8 cellular contexts compared by ENCODE assay signal in genomic region chr17:45148183-45149036, GRCh38.
DNase-seq lines count a peak whose midpoint lies in the region; ATAC-seq and FAIRE-seq lines count a peak whose summit lies in the region.

A gene with protein sequence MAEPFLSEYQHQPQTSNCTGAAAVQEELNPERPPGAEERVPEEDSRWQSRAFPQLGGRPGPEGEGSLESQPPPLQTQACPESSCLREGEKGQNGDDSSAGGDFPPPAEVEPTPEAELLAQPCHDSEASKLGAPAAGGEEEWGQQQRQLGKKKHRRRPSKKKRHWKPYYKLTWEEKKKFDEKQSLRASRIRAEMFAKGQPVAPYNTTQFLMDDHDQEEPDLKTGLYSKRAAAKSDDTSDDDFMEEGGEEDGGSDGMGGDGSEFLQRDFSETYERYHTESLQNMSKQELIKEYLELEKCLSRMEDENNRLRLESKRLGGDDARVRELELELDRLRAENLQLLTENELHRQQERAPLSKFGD (plus strand): TSS chr17:45148475. CDS start chr17:45149191, 716 bp downstream.

- ATAC-seq in GM21367 (IDR thresholded peaks at IDR 0.05; ENCODE audit: unreplicated experiment), result peak; percentile 55
- ATAC-seq in effector memory CD8-positive, alpha-beta T cell (replicated peaks), result peak; percentile 79

- peak; percentile 87 for FAIRE-seq in HTR-8/SVneo (lab: Jason Lieb, UNC)

- H3K4me3 Mint-ChIP-seq in effector memory CD8-positive, alpha-beta T cell, result peak within 1 kb of the TSS; percentile 97 to 99

- H3K36me3 Mint-ChIP-seq in effector memory CD8-positive, alpha-beta T cell (ENCODE audit: insufficient read depth), result peaks cover 47% of the 10 kb centered on the region

- no peaks in the 10 kb centered on the region for H3K27me3 Mint-ChIP-seq in effector memory CD8-positive, alpha-beta T cell

- peak within 1 kb of the TSS; percentile 100 for H3K27ac Mint-ChIP-seq in effector memory CD8-positive, alpha-beta T cell

- peaks cover 0 to 2% of the 10 kb centered on the region in 2 donors for H3K9me3 Mint-ChIP-seq in effector memory CD8-positive, alpha-beta T cell

- H3K4me1 Mint-ChIP-seq in effector memory CD8-positive, alpha-beta T cell (ENCODE audit: low read depth in 2 of 2), result peaks cover 46 to 49% of the 10 kb centered on the region in 2 donors

- DNase-seq in COLO668 (lab: John Stamatoyannopoulos, UW; ENCODE audit: unreplicated experiment) (peak; percentile 97), HTR-8/SVneo (ENCODE audit: insufficient read length, low spot score) (peak; percentile 99), NOMO-1 treated with dmso at 0.1 percent for 144 hours (lab: John Stamatoyannopoulos, UW; ENCODE audit: unreplicated experiment) (peak; percentile 98), medulla oblongata (ENCODE audit: extremely low spot score) (peak; percentile 100)
- DNase-seq in activated CD8-positive, alpha-beta memory T cell treated with anti-CD3 and anti-CD28 coated beads for 48 hours (ENCODE audit: low read depth in 2 of 3, low spot score in 2 of 3), result peak; percentile 97 to 98 (median 98)
- peak; percentile 98 to 99 (median 99) for DNase-seq in effector memory CD8-positive, alpha-beta T cell
- DNase-seq in stimulated activated CD8-positive, alpha-beta memory T cell treated with anti-CD3 and anti-CD28 coated beads, Interleukin-12 subunit alpha, Interleukin-12 subunit beta, amount 100 ng/mL, for 1 hour (ENCODE audit: low read depth), result peak; percentile 99

Comparison
In these comparisons a context has a peak if more than half of its experiments do, and no peak if none do; other contexts are left out.
1. Peak in every context shown above with its lines: DNase-seq and ATAC-seq.